Comparison of ENCODE assay signal across 14 cellular contexts in genomic region chr4:142278663-142279062, GRCh38.
"Had no signal": no experiment of that assay in that cellular context is flagged by ENCODE, and none has a peak within 500 bp of the region (broad histone marks: within the 10 kb centered on the region; RNA-seq: fewer than 3 reads in every experiment).

No MANE protein-coding gene starts in this region.

- H3K36me3 Mint-ChIP-seq: type B pancreatic cell had no signal

- H3K4me3 Mint-ChIP-seq: activated CD4-positive, alpha-beta T cell treated with anti-CD3 and anti-CD28 coated beads, Interleukin-2, amount 10 ng/mL, durations not matched to agents 7 days and 5 days; nephron progenitor cell; type B pancreatic cell had no signal

- H3K4me3 ChIP-seq: heart right ventricle, prostate gland had no signal

- ATAC-seq: heart right ventricle, left ventricle myocardium superior, sciatic nerve had no signal

- H3K36me3 ChIP-seq: heart right ventricle, prostate gland had no signal

- H3K27ac Mint-ChIP-seq: activated CD4-positive, alpha-beta T cell treated with anti-CD3 and anti-CD28 coated beads, Interleukin-2, amount 10 ng/mL, durations not matched to agents 7 days and 5 days; nephron progenitor cell; type B pancreatic cell had no signal

- H3K9me3 Mint-ChIP-seq: activated CD4-positive, alpha-beta T cell treated with anti-CD3 and anti-CD28 coated beads, Interleukin-2, amount 10 ng/mL, durations not matched to agents 7 days and 5 days; nephron progenitor cell; type B pancreatic cell had no signal

- H3K4me1 ChIP-seq: prostate gland had no signal

- H3K4me1 Mint-ChIP-seq: nephron progenitor cell had no signal

- H3K9me3 ChIP-seq: prostate gland had no signal

- DNase-seq: activated CD4-positive, alpha-beta T cell treated with anti-CD3 and anti-CD28 coated beads, Interleukin-2, amount 10 ng/mL, durations not matched to agents 7 days and 5 days; activated gamma-delta T cell; heart right ventricle; left ventricle myocardium superior; mesendoderm; nephron progenitor cell; stimulated activated CD4-positive, alpha-beta T cell treated with anti-CD3 and anti-CD28 coated beads, Interleukin-2, amount 100 ng/mL, for 24 hours; stimulated activated naive CD4-positive, alpha-beta T cell; substantia nigra; T-helper 1 cell had no signal

- H3K27ac ChIP-seq: heart right ventricle, prostate gland had no signal

- H3K27me3 Mint-ChIP-seq: activated CD4-positive, alpha-beta T cell treated with anti-CD3 and anti-CD28 coated beads, Interleukin-2, amount 10 ng/mL, durations not matched to agents 7 days and 5 days; type B pancreatic cell had no signal

- H3K27me3 ChIP-seq: heart right ventricle had no signal

- FAIRE-seq: colon had no signal
